17 cellular contexts compared by ENCODE assay signal in the genomic region with DNA sequence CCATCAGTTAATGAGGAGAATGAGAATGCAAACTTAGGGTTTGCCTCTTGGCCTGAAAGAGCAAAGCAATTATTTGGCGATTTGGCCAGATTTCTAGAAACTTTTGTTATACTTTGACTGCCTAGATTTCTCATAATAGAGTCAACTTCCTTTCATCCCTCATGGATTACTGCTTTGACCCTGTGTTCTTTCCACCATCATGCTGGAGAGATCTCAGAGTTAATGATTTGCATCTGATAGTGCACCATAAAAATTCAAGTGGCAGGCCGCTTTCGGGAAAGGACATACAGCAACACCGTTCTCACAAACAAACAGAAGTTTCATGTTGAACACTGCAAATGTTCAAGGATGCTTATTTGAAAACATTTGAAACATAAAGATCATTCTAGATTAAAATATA.
DNase-seq lines count a peak whose midpoint lies in the region; ATAC-seq and TF ChIP-seq lines count a peak whose summit lies in the region.
"Had no signal": no experiment of that assay in that cellular context is flagged by ENCODE, and none has a peak within 500 bp of the region (broad histone marks: within the 10 kb centered on the region; RNA-seq: fewer than 3 reads in every experiment).

No MANE protein-coding gene starts in this region.

- WGBS in liver, result 34% methylated on average over 4 of the region's 4 CpGs
- WGBS in upper lobe of left lung, 2 donors, result 77 to 83% methylated on average over 4 of the region's 4 CpGs

- H3K4me3 ChIP-seq in liver (ENCODE audit: low read depth in 1 of 3, low read length in 3 of 3) (no peak overlapping the region), BE2C (ENCODE audit: low read depth, low read length) (no peak overlapping the region), upper lobe of left lung (no peak overlapping the region)
- H3K4me3 ChIP-seq: SJSA1, stomach had no signal

- CTCF ChIA-PET in activated CD4-positive, alpha-beta memory T cell treated with anti-CD3 and anti-CD28 coated beads, Interleukin-2, amount 10 ng/mL, durations not matched to agents 7 days and 5 days (lab: Charles Lee), result no interaction called here

- H3K36me3 Mint-ChIP-seq in activated CD4-positive, alpha-beta memory T cell treated with anti-CD3 and anti-CD28 coated beads, Interleukin-2, amount 10 ng/mL, durations not matched to agents 7 days and 5 days (ENCODE audit: low read depth), result peaks cover 6% of the 10 kb centered on the region

- H3K27me3 Mint-ChIP-seq in activated CD4-positive, alpha-beta memory T cell treated with anti-CD3 and anti-CD28 coated beads, Interleukin-2, amount 10 ng/mL, durations not matched to agents 7 days and 5 days, result no peaks in the 10 kb centered on the region
- H3K27me3 Mint-ChIP-seq: activated CD4-positive, alpha-beta T cell treated with anti-CD3 and anti-CD28 coated beads, Interleukin-2, amount 10 ng/mL, durations not matched to agents 24 days and 14 days; activated naive CD8-positive, alpha-beta T cell treated with anti-CD3 and anti-CD28 coated beads for 36 hours; central memory CD8-positive, alpha-beta T cell had no signal

- H3K4me1 Mint-ChIP-seq in activated CD4-positive, alpha-beta memory T cell treated with anti-CD3 and anti-CD28 coated beads, Interleukin-2, amount 10 ng/mL, durations not matched to agents 7 days and 5 days, result peaks cover 4% of the 10 kb centered on the region

- POLR2A ChIA-PET in activated CD4-positive, alpha-beta memory T cell treated with anti-CD3 and anti-CD28 coated beads, Interleukin-2, amount 10 ng/mL, durations not matched to agents 7 days and 5 days (lab: Charles Lee), result no interaction called here

- H3K36me3 ChIP-seq in liver (ENCODE audit: control insufficient read depth in 4 of 4, insufficient read depth in 3 of 4, low read depth in 1 of 4, low read length in 3 of 4) (no peaks in the 10 kb centered on the region), BE2C (no peaks in the 10 kb centered on the region), upper lobe of left lung (no peaks in the 10 kb centered on the region)
- H3K36me3 ChIP-seq: SJSA1, stomach had no signal

- H3K4me3 Mint-ChIP-seq in activated CD4-positive, alpha-beta memory T cell treated with anti-CD3 and anti-CD28 coated beads, Interleukin-2, amount 10 ng/mL, durations not matched to agents 7 days and 5 days, result no peak overlapping the region
- H3K4me3 Mint-ChIP-seq: activated CD4-positive, alpha-beta T cell treated with anti-CD3 and anti-CD28 coated beads, Interleukin-2, amount 10 ng/mL, durations not matched to agents 24 days and 14 days; activated naive CD8-positive, alpha-beta T cell treated with anti-CD3 and anti-CD28 coated beads for 36 hours; central memory CD8-positive, alpha-beta T cell; endodermal cell had no signal

- intact Hi-C loops in sciatic nerve (cut with DNase I), result no loop called here

- TF ChIP-seq POLR2A in upper lobe of left lung (IDR thresholded peaks at IDR 0.05), result no peak

- H3K27me3 ChIP-seq in liver (ENCODE audit: control insufficient read depth in 4 of 4, insufficient read depth in 4 of 4, low read length in 3 of 4) (no peaks in the 10 kb centered on the region), BE2C (no peaks in the 10 kb centered on the region), upper lobe of left lung (no peaks in the 10 kb centered on the region)
- H3K27me3 ChIP-seq: foreskin keratinocyte, SJSA1, stomach had no signal

- H3K27ac Mint-ChIP-seq in activated CD4-positive, alpha-beta memory T cell treated with anti-CD3 and anti-CD28 coated beads, Interleukin-2, amount 10 ng/mL, durations not matched to agents 7 days and 5 days, result no peak overlapping the region
- H3K27ac Mint-ChIP-seq: activated naive CD8-positive, alpha-beta T cell treated with anti-CD3 and anti-CD28 coated beads for 36 hours; endodermal cell had no signal

- no peak for TF ChIP-seq EP300 in upper lobe of left lung (IDR thresholded peaks at IDR 0.05)

- DNase-seq in HT-29 (ENCODE audit: low spot score), result peak; percentile 22
- DNase-seq in astrocyte of the hippocampus (ENCODE audit: low read depth, low spot score), result peak; percentile 62
- no peak for DNase-seq in sciatic nerve (ENCODE audit: low spot score)
- no peak for DNase-seq in activated CD4-positive, alpha-beta memory T cell treated with anti-CD3 and anti-CD28 coated beads, Interleukin-2, amount 10 ng/mL, durations not matched to agents 7 days and 5 days
- DNase-seq in BE2C, result no peak
- DNase-seq in upper lobe of left lung, result no peak
- DNase-seq: activated CD4-positive, alpha-beta T cell treated with anti-CD3 and anti-CD28 coated beads, Interleukin-2, amount 10 ng/mL, durations not matched to agents 24 days and 14 days; activated naive CD8-positive, alpha-beta T cell treated with anti-CD3 and anti-CD28 coated beads for 36 hours; endodermal cell; foreskin keratinocyte; mesendoderm; stomach; T1000 had no signal

- peak overlapping the region; percentile 21 to 79 for H3K27ac ChIP-seq in liver (ENCODE audit: low read depth in 1 of 2, low read length in 2 of 2)
- no peak overlapping the region for H3K27ac ChIP-seq in upper lobe of left lung
- H3K27ac ChIP-seq: foreskin keratinocyte, SJSA1 had no signal

- H3K9me3 ChIP-seq in liver (ENCODE audit: control insufficient read depth in 4 of 4, low read length in 3 of 4), result no peaks in the 10 kb centered on the region
- no peaks in the 10 kb centered on the region for H3K9me3 ChIP-seq in BE2C
- no peaks in the 10 kb centered on the region for H3K9me3 ChIP-seq in upper lobe of left lung
- H3K9me3 ChIP-seq: SJSA1, stomach had no signal

- ATAC-seq in sciatic nerve, result peak; percentile 50
- no peak for ATAC-seq in GM21717 (IDR thresholded peaks at IDR 0.05; ENCODE audit: unreplicated experiment)
- ATAC-seq in upper lobe of left lung (ENCODE audit: low FRiP score in 2 of 2), result no peak
- ATAC-seq: foreskin keratinocyte had no signal

- H3K4me1 ChIP-seq in liver (ENCODE audit: control insufficient read depth in 4 of 4, insufficient read depth in 4 of 4, low read length in 3 of 4) (peaks cover 6 to 39% (median 27%) of the 10 kb centered on the region in 4 donors), BE2C (no peaks in the 10 kb centered on the region), upper lobe of left lung (peaks cover 0 to 13% (median 8%) of the 10 kb centered on the region in 4 donors)
- H3K4me1 ChIP-seq: foreskin keratinocyte had no signal

- H3K9me3 Mint-ChIP-seq in activated CD4-positive, alpha-beta memory T cell treated with anti-CD3 and anti-CD28 coated beads, Interleukin-2, amount 10 ng/mL, durations not matched to agents 7 days and 5 days, result no peaks in the 10 kb centered on the region
- H3K9me3 Mint-ChIP-seq: activated CD4-positive, alpha-beta T cell treated with anti-CD3 and anti-CD28 coated beads, Interleukin-2, amount 10 ng/mL, durations not matched to agents 24 days and 14 days; activated naive CD8-positive, alpha-beta T cell treated with anti-CD3 and anti-CD28 coated beads for 36 hours; central memory CD8-positive, alpha-beta T cell; endodermal cell had no signal

- H3K9ac ChIP-seq in liver (ENCODE audit: low read depth in 1 of 2, low read length in 2 of 2), result peak overlapping the region in 1 of 2 donors; percentile 16

- TF ChIP-seq CTCF in liver (IDR thresholded peaks at IDR 0.05; ENCODE audit: low read depth, low read length, missing input control) (no peak), BE2C (IDR thresholded peaks at IDR 0.05; ENCODE audit: low read depth, low read length) (no peak), upper lobe of left lung (IDR thresholded peaks at IDR 0.05) (no peak)

- TF ChIP-seq RAD21 in liver (IDR thresholded peaks at IDR 0.05), result peak; percentile 16 to 42

TF ChIP-seq in liver, 16 proteins besides CTCF, POLR2A, EP300 and RAD21 (continues in another document):
- TF ChIP-seq FOXA1 (IDR thresholded peaks at IDR 0.05) (peak; percentile 9), SP1 (IDR thresholded peaks at IDR 0.05) (peak; percentile 17), YY1 (IDR thresholded peaks at IDR 0.05) (peak; percentile 80), GABPA (IDR thresholded peaks at IDR 0.05 in 1 of 2, conservative IDR thresholded peaks at IDR 0.05 in 1 of 2) (no peak), RXRA (IDR thresholded peaks at IDR 0.05) (peak; percentile 38 to 44), JUND (IDR thresholded peaks at IDR 0.05) (peak in 1 of 2 donors; percentile 20)
- TF ChIP-seq, protein P1, sequence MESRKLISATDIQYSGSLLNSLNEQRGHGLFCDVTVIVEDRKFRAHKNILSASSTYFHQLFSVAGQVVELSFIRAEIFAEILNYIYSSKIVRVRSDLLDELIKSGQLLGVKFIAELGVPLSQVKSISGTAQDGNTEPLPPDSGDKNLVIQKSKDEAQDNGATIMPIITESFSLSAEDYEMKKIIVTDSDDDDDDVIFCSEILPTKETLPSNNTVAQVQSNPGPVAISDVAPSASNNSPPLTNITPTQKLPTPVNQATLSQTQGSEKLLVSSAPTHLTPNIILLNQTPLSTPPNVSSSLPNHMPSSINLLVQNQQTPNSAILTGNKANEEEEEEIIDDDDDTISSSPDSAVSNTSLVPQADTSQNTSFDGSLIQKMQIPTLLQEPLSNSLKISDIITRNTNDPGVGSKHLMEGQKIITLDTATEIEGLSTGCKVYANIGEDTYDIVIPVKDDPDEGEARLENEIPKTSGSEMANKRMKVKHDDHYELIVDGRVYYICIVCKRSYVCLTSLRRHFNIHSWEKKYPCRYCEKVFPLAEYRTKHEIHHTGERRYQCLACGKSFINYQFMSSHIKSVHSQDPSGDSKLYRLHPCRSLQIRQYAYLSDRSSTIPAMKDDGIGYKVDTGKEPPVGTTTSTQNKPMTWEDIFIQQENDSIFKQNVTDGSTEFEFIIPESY (IDR thresholded peaks at IDR 0.05), result no peak

Comparison
In these comparisons a context has a peak if more than half of its experiments do, and no peak if none do; other contexts are left out.
1. DNase-seq: peak in HT-29 (single experiment) and astrocyte of the hippocampus (single experiment); none in sciatic nerve (single experiment), activated CD4-positive, alpha-beta memory T cell treated with anti-CD3 and anti-CD28 coated beads, Interleukin-2, amount 10 ng/mL, durations not matched to agents 7 days and 5 days (single experiment), BE2C (single experiment) and upper lobe of left lung (0 of 2).
2. H3K27ac ChIP-seq: peak in liver (2 of 2); none in upper lobe of left lung (0 of 4).